Comparison of ENCODE assay signal across 1 cellular context in the genomic region with DNA sequence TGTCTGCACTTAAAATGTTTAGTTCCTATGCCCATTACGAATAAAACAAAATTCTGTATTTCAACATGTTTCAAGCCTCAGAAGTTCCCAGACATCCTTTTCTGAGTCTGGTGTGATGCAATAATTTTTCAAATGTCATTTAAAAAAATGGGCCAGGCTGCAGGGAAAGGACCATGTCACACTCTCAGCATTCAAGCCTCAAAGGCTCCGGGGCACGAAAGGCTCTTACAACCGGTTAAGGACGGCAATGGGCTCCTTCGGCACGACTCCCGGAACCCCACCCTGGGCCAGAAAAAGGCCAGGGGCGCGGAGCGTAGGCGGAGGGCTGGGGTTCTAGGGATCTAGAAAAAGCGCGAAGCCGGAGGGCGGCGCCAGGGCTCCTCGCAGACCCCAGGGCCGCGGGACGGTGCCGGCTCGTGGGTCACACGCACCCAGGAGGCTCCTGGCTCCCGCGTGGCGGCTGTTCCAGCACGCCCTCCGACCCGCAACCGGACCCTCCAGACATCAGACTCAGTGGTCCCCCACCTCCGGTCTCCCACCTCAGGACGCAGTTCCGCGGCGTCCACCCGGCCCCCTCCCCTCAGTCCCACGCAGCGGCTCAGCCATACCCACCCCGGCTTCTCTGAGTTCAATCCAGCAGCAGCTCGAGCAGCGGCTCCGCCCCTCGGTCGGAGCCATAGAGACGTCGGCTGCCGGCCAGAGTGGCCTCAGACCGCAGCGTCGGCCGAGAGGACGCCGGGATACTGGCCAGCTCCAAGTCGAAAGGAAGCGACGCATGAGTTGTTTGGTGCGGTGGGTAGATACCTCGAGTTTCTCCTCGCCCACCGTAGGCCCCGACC.
A peak's percentile ranks its signal among the peaks of the same experiment; 100 is the strongest.
TF ChIP-seq lines count a peak whose summit lies in the region.

TMEM267 (minus strand) TSS at position 656 of the 839 bp plus-strand sequence. CDS start 29,896 bp downstream, outside the sequence.

TF ChIP-seq in HepG2, 621 proteins besides CTCF, POLR2A, EP300 and RAD21 (continued from another document and continues in another):
- TF ChIP-seq, protein P1, sequence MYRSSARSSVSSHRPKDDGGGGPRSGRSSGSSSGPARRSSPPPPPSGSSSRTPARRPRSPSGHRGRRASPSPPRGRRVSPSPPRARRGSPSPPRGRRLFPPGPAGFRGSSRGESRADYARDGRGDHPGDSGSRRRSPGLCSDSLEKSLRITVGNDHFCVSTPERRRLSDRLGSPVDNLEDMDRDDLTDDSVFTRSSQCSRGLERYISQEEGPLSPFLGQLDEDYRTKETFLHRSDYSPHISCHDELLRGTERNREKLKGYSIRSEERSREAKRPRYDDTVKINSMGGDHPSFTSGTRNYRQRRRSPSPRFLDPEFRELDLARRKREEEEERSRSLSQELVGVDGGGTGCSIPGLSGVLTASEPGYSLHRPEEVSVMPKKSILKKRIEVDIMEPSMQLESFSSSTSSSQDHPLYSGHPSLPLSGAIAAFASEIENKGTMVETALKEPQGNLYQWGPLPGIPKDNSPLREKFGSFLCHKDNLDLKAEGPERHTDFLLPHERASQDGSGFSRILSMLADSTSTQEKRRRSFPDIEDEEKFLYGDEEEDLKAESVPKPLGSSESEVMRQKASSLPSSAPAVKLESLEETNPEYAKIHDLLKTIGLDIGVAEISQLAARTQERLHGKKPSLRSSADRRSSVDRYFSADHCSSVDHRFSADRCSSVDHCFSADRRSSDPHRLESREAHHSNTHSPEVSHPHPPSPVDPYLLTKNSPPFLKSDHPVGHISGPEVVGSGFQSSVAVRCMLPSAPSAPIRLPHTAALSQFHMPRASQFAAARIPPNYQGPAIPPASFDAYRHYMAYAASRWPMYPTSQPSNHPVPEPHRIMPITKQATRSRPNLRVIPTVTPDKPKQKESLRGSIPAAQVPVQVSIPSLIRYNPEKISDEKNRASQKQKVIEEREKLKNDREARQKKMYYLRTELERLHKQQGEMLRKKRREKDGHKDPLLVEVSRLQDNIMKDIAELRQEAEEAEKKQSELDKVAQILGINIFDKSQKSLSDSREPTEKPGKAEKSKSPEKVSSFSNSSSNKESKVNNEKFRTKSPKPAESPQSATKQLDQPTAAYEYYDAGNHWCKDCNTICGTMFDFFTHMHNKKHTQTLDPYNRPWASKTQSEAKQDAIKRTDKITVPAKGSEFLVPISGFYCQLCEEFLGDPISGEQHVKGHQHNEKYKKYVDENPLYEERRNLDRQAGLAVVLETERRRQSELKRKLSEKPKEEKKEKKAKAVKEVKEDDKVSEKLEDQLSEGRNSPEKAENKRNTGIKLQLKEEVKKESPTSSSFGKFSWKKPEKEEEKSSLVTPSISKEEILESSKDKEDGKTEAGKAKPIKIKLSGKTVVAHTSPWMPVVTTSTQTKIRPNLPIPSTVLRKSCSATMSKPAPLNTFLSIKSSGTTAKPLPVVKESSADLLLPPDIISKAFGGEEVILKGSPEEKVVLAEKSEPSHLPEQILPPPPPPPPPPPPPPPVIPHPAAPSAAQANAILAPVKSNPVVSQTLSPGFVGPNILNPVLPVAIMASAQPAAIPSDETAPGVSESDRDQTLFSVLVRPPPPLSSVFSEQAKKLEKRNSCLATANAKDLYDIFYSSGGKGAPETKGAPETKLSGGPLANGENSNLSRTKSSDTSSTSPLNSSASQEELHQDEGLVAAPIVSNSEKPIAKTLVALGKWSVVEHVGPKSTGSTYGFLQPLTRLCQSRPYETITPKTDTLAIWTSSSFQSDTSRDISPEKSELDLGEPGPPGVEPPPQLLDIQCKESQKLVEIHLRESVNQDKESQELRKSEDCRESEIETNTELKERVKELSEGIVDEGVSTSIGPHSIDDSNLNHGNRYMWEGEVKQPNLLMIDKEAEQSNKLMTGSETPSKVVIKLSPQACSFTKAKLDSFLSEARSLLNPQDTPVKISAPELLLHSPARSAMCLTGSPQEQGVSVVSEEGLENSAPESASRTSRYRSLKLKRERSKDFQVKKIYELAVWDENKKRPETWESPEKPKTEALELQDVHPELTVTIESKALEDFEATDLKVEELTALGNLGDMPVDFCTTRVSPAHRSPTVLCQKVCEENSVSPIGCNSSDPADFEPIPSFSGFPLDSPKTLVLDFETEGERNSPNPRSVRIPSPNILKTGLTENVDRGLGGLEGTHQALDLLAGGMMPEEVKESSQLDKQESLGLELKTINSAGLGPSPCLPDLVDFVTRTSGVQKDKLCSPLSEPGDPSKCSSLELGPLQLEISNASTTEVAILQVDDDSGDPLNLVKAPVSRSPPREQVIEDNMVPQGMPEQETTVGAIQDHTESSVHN (CRISPR knock-in tag; IDR thresholded peaks at IDR 0.05), result no peak
- TF ChIP-seq ZZZ3 (CRISPR knock-in tag; IDR thresholded peaks at IDR 0.05; ENCODE audit: borderline replicate concordance) (peak; percentile 7; the same call in 1 of the 2 replicates), ZNF12 (CRISPR knock-in tag; IDR thresholded peaks at IDR 0.05) (0 out of 2 replicates have a peak, but pooled peaks have one; percentile 26), ZNF646 (CRISPR knock-in tag; IDR thresholded peaks at IDR 0.05) (0 out of 2 replicates have a peak, but pooled peaks have one; percentile 45), FOXK1 (CRISPR knock-in tag; IDR thresholded peaks at IDR 0.05; ENCODE audit: borderline replicate concordance, low read depth) (no peak), ZNF879 (CRISPR knock-in tag; IDR thresholded peaks at IDR 0.05) (peak; percentile 11; the same call in 1 of the 2 replicates), EHMT2 (IDR thresholded peaks at IDR 0.05; ENCODE audit: borderline replicate concordance, low read depth, low read length) (no peak), MEIS1 (CRISPR knock-in tag; IDR thresholded peaks at IDR 0.05; ENCODE audit: borderline replicate concordance) (no peak), TGIF2 (CRISPR knock-in tag; IDR thresholded peaks at IDR 0.05) (no peak), ZIK1 (CRISPR knock-in tag; IDR thresholded peaks at IDR 0.05; ENCODE audit: borderline replicate concordance, low read depth) (peak; percentile 69; the same call in 1 of the 2 replicates), HINFP (CRISPR knock-in tag; IDR thresholded peaks at IDR 0.05; ENCODE audit: low read depth) (no peak), DMAP1 (CRISPR knock-in tag; IDR thresholded peaks at IDR 0.05) (peak; percentile 92; the same call in 1 of the 2 replicates), NCOA1 (CRISPR knock-in tag; IDR thresholded peaks at IDR 0.05) (no peak), TMF1 (CRISPR knock-in tag; IDR thresholded peaks at IDR 0.05; ENCODE audit: low read depth) (peak; percentile 74; the same call in 1 of the 2 replicates), HNF4G (IDR thresholded peaks at IDR 0.05; ENCODE audit: borderline replicate concordance, low read depth, low read length) (no peak), HNF4G (CRISPR knock-in tag; IDR thresholded peaks at IDR 0.05; ENCODE audit: borderline replicate concordance, low read depth) (no peak), ZBTB21 (CRISPR knock-in tag; IDR thresholded peaks at IDR 0.05) (no peak), SKI (IDR thresholded peaks at IDR 0.05; ENCODE audit: partially characterized antibody) (peak; percentile 10), ZNF143 (CRISPR knock-in tag; IDR thresholded peaks at IDR 0.05) (peak; percentile 89), ZNF468 (CRISPR knock-in tag; IDR thresholded peaks at IDR 0.05) (no peak), ZNF446 (CRISPR knock-in tag; IDR thresholded peaks at IDR 0.05) (peak; percentile 59; the same call in 1 of the 2 replicates), PCBP1 (IDR thresholded peaks at IDR 0.05; ENCODE audit: borderline replicate concordance, low read depth, low read length) (0 out of 2 replicates have a peak, but pooled peaks have one; percentile 63)
- TF ChIP-seq, protein P2, sequence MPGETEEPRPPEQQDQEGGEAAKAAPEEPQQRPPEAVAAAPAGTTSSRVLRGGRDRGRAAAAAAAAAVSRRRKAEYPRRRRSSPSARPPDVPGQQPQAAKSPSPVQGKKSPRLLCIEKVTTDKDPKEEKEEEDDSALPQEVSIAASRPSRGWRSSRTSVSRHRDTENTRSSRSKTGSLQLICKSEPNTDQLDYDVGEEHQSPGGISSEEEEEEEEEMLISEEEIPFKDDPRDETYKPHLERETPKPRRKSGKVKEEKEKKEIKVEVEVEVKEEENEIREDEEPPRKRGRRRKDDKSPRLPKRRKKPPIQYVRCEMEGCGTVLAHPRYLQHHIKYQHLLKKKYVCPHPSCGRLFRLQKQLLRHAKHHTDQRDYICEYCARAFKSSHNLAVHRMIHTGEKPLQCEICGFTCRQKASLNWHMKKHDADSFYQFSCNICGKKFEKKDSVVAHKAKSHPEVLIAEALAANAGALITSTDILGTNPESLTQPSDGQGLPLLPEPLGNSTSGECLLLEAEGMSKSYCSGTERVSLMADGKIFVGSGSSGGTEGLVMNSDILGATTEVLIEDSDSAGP (CRISPR knock-in tag; IDR thresholded peaks at IDR 0.05; ENCODE audit: borderline replicate concordance), result peak; percentile 88; the same call in 1 of the 2 replicates
- TF ChIP-seq, protein P3, sequence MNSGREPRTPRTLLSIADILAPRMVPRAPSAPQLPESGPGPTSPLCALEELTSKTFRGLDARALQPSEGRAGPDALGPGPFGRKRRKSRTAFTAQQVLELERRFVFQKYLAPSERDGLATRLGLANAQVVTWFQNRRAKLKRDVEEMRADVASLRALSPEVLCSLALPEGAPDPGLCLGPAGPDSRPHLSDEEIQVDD (CRISPR knock-in tag; IDR thresholded peaks at IDR 0.05; ENCODE audit: borderline replicate concordance), result no peak
- TF ChIP-seq, protein P4, sequence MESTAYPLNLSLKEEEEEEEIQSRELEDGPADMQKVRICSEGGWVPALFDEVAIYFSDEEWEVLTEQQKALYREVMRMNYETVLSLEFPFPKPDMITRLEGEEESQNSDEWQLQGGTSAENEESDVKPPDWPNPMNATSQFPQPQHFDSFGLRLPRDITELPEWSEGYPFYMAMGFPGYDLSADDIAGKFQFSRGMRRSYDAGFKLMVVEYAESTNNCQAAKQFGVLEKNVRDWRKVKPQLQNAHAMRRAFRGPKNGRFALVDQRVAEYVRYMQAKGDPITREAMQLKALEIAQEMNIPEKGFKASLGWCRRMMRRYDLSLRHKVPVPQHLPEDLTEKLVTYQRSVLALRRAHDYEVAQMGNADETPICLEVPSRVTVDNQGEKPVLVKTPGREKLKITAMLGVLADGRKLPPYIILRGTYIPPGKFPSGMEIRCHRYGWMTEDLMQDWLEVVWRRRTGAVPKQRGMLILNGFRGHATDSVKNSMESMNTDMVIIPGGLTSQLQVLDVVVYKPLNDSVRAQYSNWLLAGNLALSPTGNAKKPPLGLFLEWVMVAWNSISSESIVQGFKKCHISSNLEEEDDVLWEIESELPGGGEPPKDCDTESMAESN (CRISPR knock-in tag; conservative IDR thresholded peaks at IDR 0.05), result no peak; the same call in 1 of the 2 replicates
- TF ChIP-seq, protein P5, sequence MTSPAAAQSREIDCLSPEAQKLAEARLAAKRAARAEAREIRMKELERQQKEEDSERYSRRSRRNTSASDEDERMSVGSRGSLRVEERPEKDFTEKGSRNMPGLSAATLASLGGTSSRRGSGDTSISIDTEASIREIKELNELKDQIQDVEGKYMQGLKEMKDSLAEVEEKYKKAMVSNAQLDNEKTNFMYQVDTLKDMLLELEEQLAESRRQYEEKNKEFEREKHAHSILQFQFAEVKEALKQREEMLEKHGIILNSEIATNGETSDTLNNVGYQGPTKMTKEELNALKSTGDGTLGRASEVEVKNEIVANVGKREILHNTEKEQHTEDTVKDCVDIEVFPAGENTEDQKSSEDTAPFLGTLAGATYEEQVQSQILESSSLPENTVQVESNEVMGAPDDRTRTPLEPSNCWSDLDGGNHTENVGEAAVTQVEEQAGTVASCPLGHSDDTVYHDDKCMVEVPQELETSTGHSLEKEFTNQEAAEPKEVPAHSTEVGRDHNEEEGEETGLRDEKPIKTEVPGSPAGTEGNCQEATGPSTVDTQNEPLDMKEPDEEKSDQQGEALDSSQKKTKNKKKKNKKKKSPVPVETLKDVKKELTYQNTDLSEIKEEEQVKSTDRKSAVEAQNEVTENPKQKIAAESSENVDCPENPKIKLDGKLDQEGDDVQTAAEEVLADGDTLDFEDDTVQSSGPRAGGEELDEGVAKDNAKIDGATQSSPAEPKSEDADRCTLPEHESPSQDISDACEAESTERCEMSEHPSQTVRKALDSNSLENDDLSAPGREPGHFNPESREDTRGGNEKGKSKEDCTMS (CRISPR knock-in tag; conservative IDR thresholded peaks at IDR 0.05), result no peak
